In genomic region chr2:5976626-5977025, GRCh38 we compare ENCODE assay signal across 1 cellular context.
TF ChIP-seq lines count a peak whose summit lies in the region.

No MANE protein-coding gene starts in this region.

TF ChIP-seq in H1, 55 proteins besides CTCF, POLR2A, EP300 and RAD21:
- TF ChIP-seq NRF1 (IDR thresholded peaks at IDR 0.05; ENCODE audit: low read depth, low read length): no peak
- no peak for TF ChIP-seq MAX (IDR thresholded peaks at IDR 0.05)
TF ChIP-seq in H1: peak in this region for 0.
